ENCODE assay signal across 31 cellular contexts in the genomic region with DNA sequence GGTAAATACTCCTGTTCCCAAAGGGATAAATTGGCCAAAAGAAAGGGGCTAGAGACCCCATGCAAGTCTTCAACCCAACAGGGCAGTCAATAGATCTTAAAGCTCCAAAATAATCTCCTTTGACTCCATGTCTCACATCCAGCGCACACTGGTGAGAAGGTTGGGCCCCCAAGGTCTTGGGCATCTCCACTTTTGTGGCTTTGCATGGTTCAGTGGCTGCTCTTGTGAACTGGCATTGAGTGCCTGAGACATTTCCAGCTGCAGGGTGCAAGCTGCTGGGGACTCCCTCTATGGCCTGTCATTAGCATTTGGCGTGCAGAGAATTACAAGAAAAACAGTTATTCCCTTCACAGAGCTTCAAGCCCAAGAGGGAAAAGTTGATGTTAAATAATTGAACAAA.
"Had no signal": no experiment of that assay in that cellular context is flagged by ENCODE, and none has a peak within 500 bp of the region (broad histone marks: within the 10 kb centered on the region; RNA-seq: fewer than 3 reads in every experiment).

No MANE protein-coding gene starts in this region.

- H3K4me3 ChIP-seq: adrenal gland, ascending aorta, body of pancreas, breast epithelium, cardiac muscle cell had no signal

- H3K36me3 ChIP-seq: adrenal gland, ascending aorta, brain microvascular endothelial cell, breast epithelium, cardiac muscle cell had no signal

- H3K4me1 ChIP-seq: adrenal gland, ascending aorta, body of pancreas, breast epithelium had no signal

- H3K9me3 ChIP-seq: adrenal gland, ascending aorta, body of pancreas, breast epithelium had no signal

- ATAC-seq: activated naive CD4-positive, alpha-beta T cell treated with anti-CD3 and anti-CD28 coated beads, Interleukin-2, amount 50 U/mL, for 72 hours; activated naive CD8-positive, alpha-beta T cell treated with anti-CD3 and anti-CD28 coated beads, Interleukin-2, amount 50 U/mL, for 24 hours; activated T-cell treated with anti-CD3 and anti-CD28 coated beads, Interleukin-2, amount 50 U/mL, for 4 hours; activated T-cell treated with anti-CD3 and anti-CD28 coated beads, Interleukin-2, amount 50 U/mL, for 72 hours; activated T-helper 17 cell treated with anti-CD3 and anti-CD28 coated beads, Interleukin-2, amount 50 U/mL, for 72 hours; body of pancreas had no signal

- H3K27ac ChIP-seq: adrenal gland, ascending aorta, body of pancreas, brain microvascular endothelial cell, breast epithelium, cardiac muscle cell had no signal

- H3K27me3 ChIP-seq: adrenal gland, ascending aorta, body of pancreas, brain microvascular endothelial cell, breast epithelium, cardiac muscle cell had no signal

- DNase-seq: activated effector memory CD4-positive, alpha-beta T cell treated with anti-CD3 and anti-CD28 coated beads, Interleukin-2, amount 50 U/mL, for 16 hours; activated effector memory CD4-positive, alpha-beta T cell treated with Interleukin-2 at 50 U/mL for 16 hours; activated gamma-delta T cell; activated gamma-delta T cell treated with Interleukin-2 at 50 U/mL for 16 hours; activated naive CD4-positive, alpha-beta T cell; activated naive CD4-positive, alpha-beta T cell treated with anti-CD3 and anti-CD28 coated beads for 36 hours; activated naive CD4-positive, alpha-beta T cell treated with anti-CD3 and anti-CD28 coated beads, Interleukin-2, amount 10 ng/mL, durations not matched to agents 7 days and 5 days; activated naive CD4-positive, alpha-beta T cell treated with anti-CD3 and anti-CD28 coated beads, Interleukin-2, amount 50 U/mL, for 16 hours; activated naive CD4-positive, alpha-beta T cell treated with Interleukin-2 at 50 U/mL for 16 hours; activated naive CD8-positive, alpha-beta T cell treated with anti-CD3 and anti-CD28 coated beads for 36 hours; activated naive CD8-positive, alpha-beta T cell treated with anti-CD3 and anti-CD28 coated beads, Interleukin-2, amount 10 ng/mL, durations not matched to agents 7 days and 5 days; activated naive CD8-positive, alpha-beta T cell treated with anti-CD3 and anti-CD28 coated beads, Interleukin-2, amount 50 U/mL, for 24 hours; activated T-cell treated with anti-CD3 and anti-CD28 coated beads, Interleukin-2, amount 50 U/mL, for 24 hours; activated T-cell treated with anti-CD3 and anti-CD28 coated beads, Interleukin-2, amount 50 U/mL, for 4 hours; activated T-cell treated with anti-CD3 and anti-CD28 coated beads, Interleukin-2, amount 50 U/mL, for 48 hours; activated T-cell treated with anti-CD3 and anti-CD28 coated beads, Interleukin-2, amount 50 U/mL, for 72 hours; adrenal gland; amniotic stem cell; amygdala; anterior cingulate cortex; aorta; body of pancreas; brain microvascular endothelial cell; caudate nucleus; central memory CD4-positive, alpha-beta T cell; cerebellar nuclear complex had no signal
